In the genomic region with DNA sequence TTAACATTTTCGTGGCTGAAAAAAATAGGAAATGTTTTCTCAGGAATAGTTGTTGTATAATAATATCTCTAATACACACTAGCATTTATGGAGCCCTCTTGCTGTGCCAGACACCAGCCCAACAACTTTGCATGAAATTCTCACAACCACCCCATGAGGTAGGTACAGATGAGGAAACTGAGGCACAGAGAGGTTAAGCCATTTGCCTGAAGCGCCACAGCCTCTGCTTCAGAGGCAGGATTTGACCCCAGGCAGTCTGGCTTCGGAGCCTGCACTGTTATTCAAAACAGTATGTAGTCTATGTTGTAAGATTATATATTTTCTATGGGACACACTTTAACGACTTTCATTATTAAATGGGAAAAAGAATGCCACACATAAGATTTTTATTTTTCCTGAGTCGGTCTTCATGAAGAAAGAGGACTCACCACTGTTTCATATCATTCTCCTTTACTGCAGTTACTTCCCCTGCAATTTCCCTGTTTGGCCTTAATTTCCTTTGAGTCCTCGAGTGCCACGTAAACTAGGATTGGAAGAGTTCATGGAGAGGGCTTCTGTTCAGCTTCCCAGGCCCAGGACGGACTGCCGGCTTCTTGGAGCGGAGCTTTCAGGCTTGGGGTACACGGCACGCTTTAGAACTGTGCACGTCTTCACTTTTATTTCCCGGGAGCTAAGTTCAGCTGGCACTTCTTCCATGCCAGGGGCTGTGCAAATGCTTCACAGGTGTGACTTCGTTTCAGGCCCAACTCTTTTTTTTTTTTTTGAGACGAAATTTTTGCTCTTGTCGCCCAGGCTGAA, we compare ENCODE assay signal across 33 cellular contexts.
"Had no signal": no experiment of that assay in that cellular context is flagged by ENCODE, and none has a peak within 500 bp of the region (broad histone marks: within the 10 kb centered on the region; RNA-seq: fewer than 3 reads in every experiment).

No MANE protein-coding gene starts in this region.

- H3K4me1 Mint-ChIP-seq: activated CD4-positive, alpha-beta T cell treated with anti-CD3 and anti-CD28 coated beads for 36 hours; activated CD4-positive, alpha-beta T cell treated with anti-CD3 and anti-CD28 coated beads, Interleukin-2, amount 10 ng/mL, durations not matched to agents 24 days and 14 days; activated CD8-positive, alpha-beta memory T cell treated with anti-CD3 and anti-CD28 coated beads, Interleukin-2, amount 10 ng/mL, durations not matched to agents 7 days and 5 days; activated naive CD8-positive, alpha-beta T cell treated with anti-CD3 and anti-CD28 coated beads, Interleukin-2, amount 10 ng/mL, durations not matched to agents 7 days and 5 days; endodermal cell; T-helper 17 cell had no signal

- H3K9me3 Mint-ChIP-seq: activated CD4-positive, alpha-beta memory T cell treated with anti-CD3 and anti-CD28 coated beads for 36 hours; activated CD4-positive, alpha-beta T cell treated with anti-CD3 and anti-CD28 coated beads, Interleukin-2, amount 10 ng/mL, durations not matched to agents 24 days and 14 days; activated naive CD4-positive, alpha-beta T cell treated with anti-CD3 and anti-CD28 coated beads for 36 hours; activated naive CD4-positive, alpha-beta T cell treated with anti-CD3 and anti-CD28 coated beads, Interleukin-2, amount 50 U/mL, for 72 hours; activated naive CD8-positive, alpha-beta T cell treated with anti-CD3 and anti-CD28 coated beads, Interleukin-2, amount 10 ng/mL, durations not matched to agents 7 days and 5 days; activated T-helper 1 cell treated with anti-CD3 and anti-CD28 coated beads, Interleukin-12 subunit alpha, Interleukin-12 subunit beta, Interleukin-2, Interleukin-4 antibody, amounts not matched to agents 30 ng/mL and 10 ng/mL and 1 ng/mL, durations not matched to agents 14 hours and 24 hours and 36 hours; activated T-helper 2 cell treated with anti-CD3 and anti-CD28 coated beads, Interferon-gamma antibody, Interleukin-2, Interleukin-4, amounts not matched to agents 10 μg/mL and 5 μg/mL and 100 μg/mL, durations not matched to agents 14 hours and 24 hours and 36 hours; brain; dendritic cell treated with granulocyte-macrophage colony-stimulating factor and Interleukin-4, amounts not matched to agents 40 ng/mL and 50 ng/mL, for 4 days; endodermal cell had no signal

- H3K9me3 ChIP-seq: ascending aorta, breast epithelium, colonic mucosa had no signal

- H3K27ac ChIP-seq: ascending aorta, breast epithelium, cardiac muscle cell, colonic mucosa, dorsolateral prefrontal cortex had no signal

- H3K36me3 Mint-ChIP-seq: activated CD4-positive, alpha-beta memory T cell treated with anti-CD3 and anti-CD28 coated beads for 36 hours; activated CD8-positive, alpha-beta memory T cell treated with anti-CD3 and anti-CD28 coated beads, Interleukin-2, amount 10 ng/mL, durations not matched to agents 7 days and 5 days; activated naive CD4-positive, alpha-beta T cell treated with anti-CD3 and anti-CD28 coated beads, Interleukin-2, amount 50 U/mL, for 72 hours; activated naive CD8-positive, alpha-beta T cell treated with anti-CD3 and anti-CD28 coated beads, Interleukin-2, amount 10 ng/mL, durations not matched to agents 7 days and 5 days; brain had no signal

- H3K4me3 ChIP-seq: ascending aorta, breast epithelium, cardiac muscle cell, colonic mucosa, dorsolateral prefrontal cortex had no signal

- H3K4me1 ChIP-seq: ascending aorta, breast epithelium, colonic mucosa had no signal

- H3K4me3 Mint-ChIP-seq: activated CD4-positive, alpha-beta memory T cell treated with anti-CD3 and anti-CD28 coated beads for 36 hours; activated CD4-positive, alpha-beta T cell treated with anti-CD3 and anti-CD28 coated beads for 36 hours; activated CD4-positive, alpha-beta T cell treated with anti-CD3 and anti-CD28 coated beads, Interleukin-2, amount 10 ng/mL, durations not matched to agents 24 days and 14 days; activated CD8-positive, alpha-beta memory T cell treated with anti-CD3 and anti-CD28 coated beads, Interleukin-2, amount 10 ng/mL, durations not matched to agents 7 days and 5 days; activated CD8-positive, alpha-beta T cell treated with anti-CD3 and anti-CD28 coated beads, Interleukin-2, amount 10 ng/mL, durations not matched to agents 7 days and 5 days; activated naive CD4-positive, alpha-beta T cell treated with anti-CD3 and anti-CD28 coated beads for 36 hours; activated naive CD8-positive, alpha-beta T cell treated with anti-CD3 and anti-CD28 coated beads, Interleukin-2, amount 10 ng/mL, durations not matched to agents 7 days and 5 days; activated T-helper 1 cell treated with anti-CD3 and anti-CD28 coated beads, Interleukin-12 subunit alpha, Interleukin-12 subunit beta, Interleukin-2, Interleukin-4 antibody, amounts not matched to agents 30 ng/mL and 10 ng/mL and 1 ng/mL, durations not matched to agents 14 hours and 24 hours and 36 hours; brain; dendritic cell treated with granulocyte-macrophage colony-stimulating factor and Interleukin-4, amounts not matched to agents 40 ng/mL and 50 ng/mL, for 4 days; endodermal cell; T-helper 17 cell had no signal

- ATAC-seq: activated CD4-positive, alpha-beta T cell treated with anti-CD3 and anti-CD28 coated beads for 36 hours; activated CD8-positive, alpha-beta memory T cell treated with anti-CD3 and anti-CD28 coated beads, Interleukin-2, amount 10 ng/mL, durations not matched to agents 7 days and 5 days; activated CD8-positive, alpha-beta T cell treated with anti-CD3 and anti-CD28 coated beads, Interleukin-2, amount 10 ng/mL, durations not matched to agents 7 days and 5 days; activated naive CD4-positive, alpha-beta T cell treated with anti-CD3 and anti-CD28 coated beads, Interleukin-2, amount 50 U/mL, for 72 hours; esophagus mucosa; T-helper 17 cell had no signal

- H3K27ac Mint-ChIP-seq: activated CD4-positive, alpha-beta memory T cell treated with anti-CD3 and anti-CD28 coated beads for 36 hours; activated CD4-positive, alpha-beta T cell treated with anti-CD3 and anti-CD28 coated beads for 36 hours; activated CD4-positive, alpha-beta T cell treated with anti-CD3 and anti-CD28 coated beads, Interleukin-2, amount 10 ng/mL, durations not matched to agents 24 days and 14 days; activated CD8-positive, alpha-beta T cell treated with anti-CD3 and anti-CD28 coated beads, Interleukin-2, amount 10 ng/mL, durations not matched to agents 7 days and 5 days; activated naive CD4-positive, alpha-beta T cell treated with anti-CD3 and anti-CD28 coated beads for 36 hours; activated naive CD4-positive, alpha-beta T cell treated with anti-CD3 and anti-CD28 coated beads, Interleukin-2, amount 50 U/mL, for 72 hours; activated naive CD8-positive, alpha-beta T cell treated with anti-CD3 and anti-CD28 coated beads, Interleukin-2, amount 10 ng/mL, durations not matched to agents 7 days and 5 days; activated T-helper 1 cell treated with anti-CD3 and anti-CD28 coated beads, Interleukin-12 subunit alpha, Interleukin-12 subunit beta, Interleukin-2, Interleukin-4 antibody, amounts not matched to agents 30 ng/mL and 10 ng/mL and 1 ng/mL, durations not matched to agents 14 hours and 24 hours and 36 hours; activated T-helper 2 cell treated with anti-CD3 and anti-CD28 coated beads, Interferon-gamma antibody, Interleukin-2, Interleukin-4, amounts not matched to agents 10 μg/mL and 5 μg/mL and 100 μg/mL, durations not matched to agents 14 hours and 24 hours and 36 hours; dendritic cell treated with granulocyte-macrophage colony-stimulating factor and Interleukin-4, amounts not matched to agents 40 ng/mL and 50 ng/mL, for 4 days; endodermal cell; T-helper 17 cell had no signal

- H3K36me3 ChIP-seq: ascending aorta, breast epithelium, cardiac muscle cell, colonic mucosa had no signal

- FAIRE-seq: frontal cortex had no signal

- H3K27me3 ChIP-seq: ascending aorta, breast epithelium, cardiac muscle cell, colonic mucosa had no signal

- DNase-seq: activated CD4-positive, alpha-beta memory T cell treated with anti-CD3 and anti-CD28 coated beads for 36 hours; activated CD4-positive, alpha-beta T cell treated with anti-CD3 and anti-CD28 coated beads for 36 hours; activated CD4-positive, alpha-beta T cell treated with anti-CD3 and anti-CD28 coated beads, Interleukin-2, amount 10 ng/mL, durations not matched to agents 24 days and 14 days; activated CD4-positive, CD25-positive, alpha-beta regulatory T cell; activated CD4-positive, CD25-positive, alpha-beta regulatory T cell treated with anti-CD3 and anti-CD28 coated beads, Interleukin-2, amount 50 U/mL, for 72 hours; activated CD8-positive, alpha-beta memory T cell treated with anti-CD3 and anti-CD28 coated beads, Interleukin-2, amount 10 ng/mL, durations not matched to agents 7 days and 5 days; activated CD8-positive, alpha-beta memory T cell treated with anti-CD3 and anti-CD28 coated beads, Interleukin-2, amount 50 U/mL, for 4 hours; activated CD8-positive, alpha-beta T cell treated with anti-CD3 and anti-CD28 coated beads, Interleukin-2, amount 10 ng/mL, durations not matched to agents 7 days and 5 days; activated effector memory CD4-positive, alpha-beta T cell treated with anti-CD3 and anti-CD28 coated beads, Interleukin-2, amount 50 U/mL, for 16 hours; activated naive CD4-positive, alpha-beta T cell treated with anti-CD3 and anti-CD28 coated beads for 36 hours; activated naive CD8-positive, alpha-beta T cell treated with anti-CD3 and anti-CD28 coated beads, Interleukin-2, amount 10 ng/mL, durations not matched to agents 7 days and 5 days; activated T-cell treated with anti-CD3 and anti-CD28 coated beads, Interleukin-2, amount 50 U/mL, for 1 hour; activated T-cell treated with anti-CD3 and anti-CD28 coated beads, Interleukin-2, amount 50 U/mL, for 48 hours; central memory CD4-positive, alpha-beta T cell; cerebellar nuclear complex; colonic mucosa; dorsolateral prefrontal cortex; effector memory CD4-positive, alpha-beta T cell; endodermal cell; foreskin fibroblast; head of caudate nucleus; T-helper 1 cell; T-helper 17 cell had no signal
